ENCODE assay signal across 36 cellular contexts in the genomic region with DNA sequence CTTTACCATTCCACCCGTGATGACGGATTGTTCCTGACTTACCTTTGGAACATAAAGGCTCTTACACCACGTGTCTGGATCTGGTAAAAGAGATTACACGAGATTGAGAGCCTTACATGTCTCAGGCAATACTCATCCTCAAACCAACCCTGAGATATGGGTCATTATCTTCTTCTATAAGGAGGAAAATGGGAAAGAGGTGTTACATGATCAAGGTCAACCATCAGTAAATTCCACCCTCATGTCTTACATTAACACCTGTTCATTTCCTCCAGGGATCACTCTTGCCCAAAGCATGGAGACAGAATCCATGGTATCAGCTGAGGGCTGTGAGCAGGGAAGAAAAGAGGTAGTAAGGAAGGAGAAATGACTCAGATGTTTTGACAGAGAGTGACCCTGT. TPM values are rescaled to one million over a fixed set of nuclear protein-coding genes. Genes with fewer than 3 reads are reported as not detected.
"Had no signal": no experiment of that assay in that cellular context is flagged by ENCODE, and none has a peak within 500 bp of the region (broad histone marks: within the 10 kb centered on the region; RNA-seq: fewer than 3 reads in every experiment).

No MANE protein-coding gene starts in this region.

- H3K9me3 ChIP-seq: esophagus muscularis mucosa, gastroesophageal sphincter, heart right ventricle, lower lobe of right lung, ovary, psoas muscle, sigmoid colon, thoracic aorta, tibial nerve, vagina had no signal

- H3K36me3 ChIP-seq: esophagus muscularis mucosa, gastroesophageal sphincter, heart right ventricle, lower lobe of right lung, ovary, sigmoid colon, thoracic aorta, tibial nerve, vagina had no signal

- ATAC-seq: foreskin keratinocyte; gastroesophageal sphincter; heart right ventricle; left colon; left ventricle myocardium superior; lower lobe of right lung; natural killer cell; psoas muscle; right cardiac atrium; stimulated activated naive B cell treated with anti-CD40 and anti-IgM and Interleukin-4, amounts not matched to agents 10 μg/mL and 1 μg/mL and 100 μg/mL, for 72 hours had no signal

- H3K27ac ChIP-seq: coronary artery, esophagus muscularis mucosa, foreskin keratinocyte, gastroesophageal sphincter, heart right ventricle, lower lobe of right lung, ovary, psoas muscle, sigmoid colon, thoracic aorta, tibial nerve, vagina had no signal

- H3K4me3 ChIP-seq: coronary artery, esophagus muscularis mucosa, gastroesophageal sphincter, heart right ventricle, lower lobe of right lung, ovary, psoas muscle, sigmoid colon, thoracic aorta, tibial nerve, vagina had no signal

- H3K4me1 ChIP-seq: esophagus muscularis mucosa, foreskin keratinocyte, gastroesophageal sphincter, heart right ventricle, lower lobe of right lung, psoas muscle, sigmoid colon, tibial nerve, vagina had no signal

- H3K27me3 ChIP-seq: foreskin keratinocyte, ovary, tibial nerve, vagina had no signal

- DNase-seq: dermis blood vessel endothelial cell; effector memory CD4-positive, alpha-beta T cell; foreskin keratinocyte; glutamatergic neuron; heart right ventricle; hippocampal formation; immature natural killer cell; islet precursor cell; kidney glomerular epithelial cell; left colon; left ventricle myocardium superior; lower lobe of right lung; natural killer cell; occipital lobe; ovary; posterior cingulate gyrus; psoas muscle; right cardiac atrium; sigmoid colon; stimulated activated CD4-positive, alpha-beta T cell treated with anti-CD3 and anti-CD28 coated beads, Interleukin-15, amount 100 ng/mL, for 24 hours; stimulated activated CD4-positive, alpha-beta T cell treated with anti-CD3 and anti-CD28 coated beads, Interleukin-2, amount 100 ng/mL, for 48 hours; stimulated activated naive B cell treated with anti-CD40 and anti-IgM and Interleukin-4, amounts not matched to agents 10 μg/mL and 1 μg/mL and 100 μg/mL, for 72 hours had no signal

RNA-seq across cellular contexts. Expression of gene LILRB4, which starts 19.5 kb away (rescaled TPM):
- total RNA-seq: dermis blood vessel endothelial cell, endothelial cell of umbilical vein, epithelial cell of proximal tubule, fibroblast of lung, foreskin keratinocyte, renal cortical epithelial cell had no signal
- polyA plus RNA-seq: endothelial cell of umbilical vein, fibroblast of lung, foreskin keratinocyte, neural cell had no signal

RNA-seq across cellular contexts. Expression of gene KIR3DL3, which starts 41.9 kb away (rescaled TPM):
- total RNA-seq: dermis blood vessel endothelial cell, endothelial cell of umbilical vein, epithelial cell of proximal tubule, esophagus muscularis mucosa, fibroblast of lung, foreskin keratinocyte, gastroesophageal sphincter, heart right ventricle, left colon, left ventricle myocardium superior, lower lobe of right lung, mononuclear cell, natural killer cell, occipital lobe, ovary, psoas muscle, renal cortical epithelial cell, right cardiac atrium, sigmoid colon, skeletal muscle tissue, thoracic aorta, tibial nerve, ureter, vagina had no signal
- polyA plus RNA-seq: endothelial cell of umbilical vein, fibroblast of lung, foreskin keratinocyte, heart right ventricle, immature natural killer cell, neural cell, ovary, psoas muscle, right cardiac atrium had no signal

RNA-seq across cellular contexts. Expression of gene LILRB1, which starts 52.0 kb away (rescaled TPM):
- total RNA-seq: dermis blood vessel endothelial cell, endothelial cell of umbilical vein, epithelial cell of proximal tubule, fibroblast of lung, foreskin keratinocyte, occipital lobe, renal cortical epithelial cell had no signal
- polyA plus RNA-seq: endothelial cell of umbilical vein, fibroblast of lung, foreskin keratinocyte, neural cell had no signal

RNA-seq across cellular contexts. Expression of gene KIR2DL3, which starts 56.0 kb away (rescaled TPM):
- total RNA-seq: dermis blood vessel endothelial cell, endothelial cell of umbilical vein, epithelial cell of proximal tubule, esophagus muscularis mucosa, fibroblast of lung, foreskin keratinocyte, left colon, left ventricle myocardium superior, occipital lobe, ovary, psoas muscle, renal cortical epithelial cell, right cardiac atrium, sigmoid colon, skeletal muscle tissue, thoracic aorta, tibial nerve, ureter, vagina had no signal
- polyA plus RNA-seq: endothelial cell of umbilical vein, fibroblast of lung, foreskin keratinocyte, neural cell, psoas muscle had no signal
